ENCODE assay signal across 1 cellular context in the genomic region with DNA sequence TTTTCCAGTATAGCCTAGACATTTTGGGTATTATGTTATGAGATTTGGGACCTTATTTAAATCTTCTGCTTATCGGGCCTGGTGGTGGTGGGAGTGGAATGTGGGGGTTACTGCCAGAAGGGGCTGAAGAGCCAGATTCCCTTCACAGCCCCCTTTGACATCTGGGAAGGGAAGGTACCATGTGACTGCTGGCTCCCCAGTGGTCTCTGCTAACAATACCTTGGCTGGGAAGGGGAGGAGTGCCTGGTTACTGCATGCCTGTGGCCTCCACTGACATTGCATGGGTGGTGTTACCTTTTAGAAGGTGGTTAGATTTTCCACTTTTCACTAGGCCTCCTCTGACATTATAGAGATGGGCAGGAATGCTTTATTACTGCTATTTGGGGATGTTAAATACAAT.
TF ChIP-seq lines count a peak whose summit lies in the region.

No MANE protein-coding gene starts in this region.

TF ChIP-seq in H1, 55 proteins besides CTCF, POLR2A, EP300 and RAD21:
- no peak for TF ChIP-seq NRF1 (IDR thresholded peaks at IDR 0.05; ENCODE audit: low read depth, low read length)
- TF ChIP-seq, protein P1, sequence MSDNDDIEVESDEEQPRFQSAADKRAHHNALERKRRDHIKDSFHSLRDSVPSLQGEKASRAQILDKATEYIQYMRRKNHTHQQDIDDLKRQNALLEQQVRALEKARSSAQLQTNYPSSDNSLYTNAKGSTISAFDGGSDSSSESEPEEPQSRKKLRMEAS (IDR thresholded peaks at IDR 0.05), result 0 out of 2 replicates have a peak, but pooled peaks have one; percentile 31
- TF ChIP-seq, protein P2, sequence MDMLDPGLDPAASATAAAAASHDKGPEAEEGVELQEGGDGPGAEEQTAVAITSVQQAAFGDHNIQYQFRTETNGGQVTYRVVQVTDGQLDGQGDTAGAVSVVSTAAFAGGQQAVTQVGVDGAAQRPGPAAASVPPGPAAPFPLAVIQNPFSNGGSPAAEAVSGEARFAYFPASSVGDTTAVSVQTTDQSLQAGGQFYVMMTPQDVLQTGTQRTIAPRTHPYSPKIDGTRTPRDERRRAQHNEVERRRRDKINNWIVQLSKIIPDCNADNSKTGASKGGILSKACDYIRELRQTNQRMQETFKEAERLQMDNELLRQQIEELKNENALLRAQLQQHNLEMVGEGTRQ (IDR thresholded peaks at IDR 0.05; ENCODE audit: low read length), result peak; percentile 44; the same call in 1 of the 2 replicates
